Comparison of ENCODE assay signal across 1 cellular context in the genomic region with DNA sequence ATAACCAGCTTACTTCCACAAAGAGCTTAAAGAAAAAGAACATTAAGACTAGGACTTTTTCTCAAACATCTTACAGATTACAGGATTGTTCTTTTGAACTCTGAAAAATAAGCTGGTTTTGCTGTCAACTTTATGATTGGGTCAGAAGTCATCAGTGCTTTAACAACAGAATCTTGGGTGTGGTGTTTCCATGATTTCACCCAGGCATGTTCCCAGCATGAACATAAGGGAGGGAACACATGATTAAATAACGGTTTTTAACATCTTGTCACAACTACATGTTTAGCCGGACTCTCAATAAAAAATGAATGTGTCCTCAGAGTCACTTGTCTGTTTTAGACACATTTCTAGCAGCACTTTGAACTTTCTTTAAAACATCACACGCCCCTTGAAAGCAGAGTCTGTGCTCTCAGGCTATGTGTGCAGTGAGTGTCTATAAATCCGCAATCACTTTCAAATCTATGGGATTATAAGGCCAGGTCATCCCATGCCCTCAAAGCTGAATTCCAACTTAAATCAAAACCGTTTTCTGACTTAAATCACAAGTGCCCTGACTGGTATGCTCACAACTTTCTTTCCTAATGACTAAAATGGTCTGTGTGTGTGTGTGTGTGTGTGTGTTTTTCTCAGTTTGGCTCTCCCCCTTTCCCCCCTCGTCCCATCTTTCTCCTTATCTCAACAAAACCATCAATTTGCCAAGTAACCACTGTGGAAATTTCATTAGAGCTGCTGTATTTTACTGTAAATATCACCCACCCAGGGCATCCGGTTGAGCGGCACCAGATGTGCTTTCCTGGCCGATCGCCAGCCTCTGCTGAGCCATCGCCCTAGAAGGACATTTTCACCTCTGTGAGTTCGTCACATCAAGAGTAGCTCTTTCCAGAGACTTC.
TF ChIP-seq lines count a peak whose summit lies in the region.

No MANE protein-coding gene starts in this region.

TF ChIP-seq in K562, 482 proteins besides CTCF, POLR2A, EP300 and RAD21 (continued from another document and continues in another):
- TF ChIP-seq, protein P1, sequence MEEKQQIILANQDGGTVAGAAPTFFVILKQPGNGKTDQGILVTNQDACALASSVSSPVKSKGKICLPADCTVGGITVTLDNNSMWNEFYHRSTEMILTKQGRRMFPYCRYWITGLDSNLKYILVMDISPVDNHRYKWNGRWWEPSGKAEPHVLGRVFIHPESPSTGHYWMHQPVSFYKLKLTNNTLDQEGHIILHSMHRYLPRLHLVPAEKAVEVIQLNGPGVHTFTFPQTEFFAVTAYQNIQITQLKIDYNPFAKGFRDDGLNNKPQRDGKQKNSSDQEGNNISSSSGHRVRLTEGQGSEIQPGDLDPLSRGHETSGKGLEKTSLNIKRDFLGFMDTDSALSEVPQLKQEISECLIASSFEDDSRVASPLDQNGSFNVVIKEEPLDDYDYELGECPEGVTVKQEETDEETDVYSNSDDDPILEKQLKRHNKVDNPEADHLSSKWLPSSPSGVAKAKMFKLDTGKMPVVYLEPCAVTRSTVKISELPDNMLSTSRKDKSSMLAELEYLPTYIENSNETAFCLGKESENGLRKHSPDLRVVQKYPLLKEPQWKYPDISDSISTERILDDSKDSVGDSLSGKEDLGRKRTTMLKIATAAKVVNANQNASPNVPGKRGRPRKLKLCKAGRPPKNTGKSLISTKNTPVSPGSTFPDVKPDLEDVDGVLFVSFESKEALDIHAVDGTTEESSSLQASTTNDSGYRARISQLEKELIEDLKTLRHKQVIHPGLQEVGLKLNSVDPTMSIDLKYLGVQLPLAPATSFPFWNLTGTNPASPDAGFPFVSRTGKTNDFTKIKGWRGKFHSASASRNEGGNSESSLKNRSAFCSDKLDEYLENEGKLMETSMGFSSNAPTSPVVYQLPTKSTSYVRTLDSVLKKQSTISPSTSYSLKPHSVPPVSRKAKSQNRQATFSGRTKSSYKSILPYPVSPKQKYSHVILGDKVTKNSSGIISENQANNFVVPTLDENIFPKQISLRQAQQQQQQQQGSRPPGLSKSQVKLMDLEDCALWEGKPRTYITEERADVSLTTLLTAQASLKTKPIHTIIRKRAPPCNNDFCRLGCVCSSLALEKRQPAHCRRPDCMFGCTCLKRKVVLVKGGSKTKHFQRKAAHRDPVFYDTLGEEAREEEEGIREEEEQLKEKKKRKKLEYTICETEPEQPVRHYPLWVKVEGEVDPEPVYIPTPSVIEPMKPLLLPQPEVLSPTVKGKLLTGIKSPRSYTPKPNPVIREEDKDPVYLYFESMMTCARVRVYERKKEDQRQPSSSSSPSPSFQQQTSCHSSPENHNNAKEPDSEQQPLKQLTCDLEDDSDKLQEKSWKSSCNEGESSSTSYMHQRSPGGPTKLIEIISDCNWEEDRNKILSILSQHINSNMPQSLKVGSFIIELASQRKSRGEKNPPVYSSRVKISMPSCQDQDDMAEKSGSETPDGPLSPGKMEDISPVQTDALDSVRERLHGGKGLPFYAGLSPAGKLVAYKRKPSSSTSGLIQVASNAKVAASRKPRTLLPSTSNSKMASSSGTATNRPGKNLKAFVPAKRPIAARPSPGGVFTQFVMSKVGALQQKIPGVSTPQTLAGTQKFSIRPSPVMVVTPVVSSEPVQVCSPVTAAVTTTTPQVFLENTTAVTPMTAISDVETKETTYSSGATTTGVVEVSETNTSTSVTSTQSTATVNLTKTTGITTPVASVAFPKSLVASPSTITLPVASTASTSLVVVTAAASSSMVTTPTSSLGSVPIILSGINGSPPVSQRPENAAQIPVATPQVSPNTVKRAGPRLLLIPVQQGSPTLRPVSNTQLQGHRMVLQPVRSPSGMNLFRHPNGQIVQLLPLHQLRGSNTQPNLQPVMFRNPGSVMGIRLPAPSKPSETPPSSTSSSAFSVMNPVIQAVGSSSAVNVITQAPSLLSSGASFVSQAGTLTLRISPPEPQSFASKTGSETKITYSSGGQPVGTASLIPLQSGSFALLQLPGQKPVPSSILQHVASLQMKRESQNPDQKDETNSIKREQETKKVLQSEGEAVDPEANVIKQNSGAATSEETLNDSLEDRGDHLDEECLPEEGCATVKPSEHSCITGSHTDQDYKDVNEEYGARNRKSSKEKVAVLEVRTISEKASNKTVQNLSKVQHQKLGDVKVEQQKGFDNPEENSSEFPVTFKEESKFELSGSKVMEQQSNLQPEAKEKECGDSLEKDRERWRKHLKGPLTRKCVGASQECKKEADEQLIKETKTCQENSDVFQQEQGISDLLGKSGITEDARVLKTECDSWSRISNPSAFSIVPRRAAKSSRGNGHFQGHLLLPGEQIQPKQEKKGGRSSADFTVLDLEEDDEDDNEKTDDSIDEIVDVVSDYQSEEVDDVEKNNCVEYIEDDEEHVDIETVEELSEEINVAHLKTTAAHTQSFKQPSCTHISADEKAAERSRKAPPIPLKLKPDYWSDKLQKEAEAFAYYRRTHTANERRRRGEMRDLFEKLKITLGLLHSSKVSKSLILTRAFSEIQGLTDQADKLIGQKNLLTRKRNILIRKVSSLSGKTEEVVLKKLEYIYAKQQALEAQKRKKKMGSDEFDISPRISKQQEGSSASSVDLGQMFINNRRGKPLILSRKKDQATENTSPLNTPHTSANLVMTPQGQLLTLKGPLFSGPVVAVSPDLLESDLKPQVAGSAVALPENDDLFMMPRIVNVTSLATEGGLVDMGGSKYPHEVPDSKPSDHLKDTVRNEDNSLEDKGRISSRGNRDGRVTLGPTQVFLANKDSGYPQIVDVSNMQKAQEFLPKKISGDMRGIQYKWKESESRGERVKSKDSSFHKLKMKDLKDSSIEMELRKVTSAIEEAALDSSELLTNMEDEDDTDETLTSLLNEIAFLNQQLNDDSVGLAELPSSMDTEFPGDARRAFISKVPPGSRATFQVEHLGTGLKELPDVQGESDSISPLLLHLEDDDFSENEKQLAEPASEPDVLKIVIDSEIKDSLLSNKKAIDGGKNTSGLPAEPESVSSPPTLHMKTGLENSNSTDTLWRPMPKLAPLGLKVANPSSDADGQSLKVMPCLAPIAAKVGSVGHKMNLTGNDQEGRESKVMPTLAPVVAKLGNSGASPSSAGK (IDR thresholded peaks at IDR 0.05), result no peak
- TF ChIP-seq, protein P2, sequence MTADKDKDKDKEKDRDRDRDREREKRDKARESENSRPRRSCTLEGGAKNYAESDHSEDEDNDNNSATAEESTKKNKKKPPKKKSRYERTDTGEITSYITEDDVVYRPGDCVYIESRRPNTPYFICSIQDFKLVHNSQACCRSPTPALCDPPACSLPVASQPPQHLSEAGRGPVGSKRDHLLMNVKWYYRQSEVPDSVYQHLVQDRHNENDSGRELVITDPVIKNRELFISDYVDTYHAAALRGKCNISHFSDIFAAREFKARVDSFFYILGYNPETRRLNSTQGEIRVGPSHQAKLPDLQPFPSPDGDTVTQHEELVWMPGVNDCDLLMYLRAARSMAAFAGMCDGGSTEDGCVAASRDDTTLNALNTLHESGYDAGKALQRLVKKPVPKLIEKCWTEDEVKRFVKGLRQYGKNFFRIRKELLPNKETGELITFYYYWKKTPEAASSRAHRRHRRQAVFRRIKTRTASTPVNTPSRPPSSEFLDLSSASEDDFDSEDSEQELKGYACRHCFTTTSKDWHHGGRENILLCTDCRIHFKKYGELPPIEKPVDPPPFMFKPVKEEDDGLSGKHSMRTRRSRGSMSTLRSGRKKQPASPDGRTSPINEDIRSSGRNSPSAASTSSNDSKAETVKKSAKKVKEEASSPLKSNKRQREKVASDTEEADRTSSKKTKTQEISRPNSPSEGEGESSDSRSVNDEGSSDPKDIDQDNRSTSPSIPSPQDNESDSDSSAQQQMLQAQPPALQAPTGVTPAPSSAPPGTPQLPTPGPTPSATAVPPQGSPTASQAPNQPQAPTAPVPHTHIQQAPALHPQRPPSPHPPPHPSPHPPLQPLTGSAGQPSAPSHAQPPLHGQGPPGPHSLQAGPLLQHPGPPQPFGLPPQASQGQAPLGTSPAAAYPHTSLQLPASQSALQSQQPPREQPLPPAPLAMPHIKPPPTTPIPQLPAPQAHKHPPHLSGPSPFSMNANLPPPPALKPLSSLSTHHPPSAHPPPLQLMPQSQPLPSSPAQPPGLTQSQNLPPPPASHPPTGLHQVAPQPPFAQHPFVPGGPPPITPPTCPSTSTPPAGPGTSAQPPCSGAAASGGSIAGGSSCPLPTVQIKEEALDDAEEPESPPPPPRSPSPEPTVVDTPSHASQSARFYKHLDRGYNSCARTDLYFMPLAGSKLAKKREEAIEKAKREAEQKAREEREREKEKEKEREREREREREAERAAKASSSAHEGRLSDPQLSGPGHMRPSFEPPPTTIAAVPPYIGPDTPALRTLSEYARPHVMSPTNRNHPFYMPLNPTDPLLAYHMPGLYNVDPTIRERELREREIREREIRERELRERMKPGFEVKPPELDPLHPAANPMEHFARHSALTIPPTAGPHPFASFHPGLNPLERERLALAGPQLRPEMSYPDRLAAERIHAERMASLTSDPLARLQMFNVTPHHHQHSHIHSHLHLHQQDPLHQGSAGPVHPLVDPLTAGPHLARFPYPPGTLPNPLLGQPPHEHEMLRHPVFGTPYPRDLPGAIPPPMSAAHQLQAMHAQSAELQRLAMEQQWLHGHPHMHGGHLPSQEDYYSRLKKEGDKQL (CRISPR knock-in tag; IDR thresholded peaks at IDR 0.05; ENCODE audit: borderline replicate concordance), result no peak
- TF ChIP-seq ZEB2 (IDR thresholded peaks at IDR 0.05) (no peak), HDAC1 (IDR thresholded peaks at IDR 0.05) (peak in 1 of 2 experiments; percentile 75; a peak in 2 of 4 replicates), PRMT5 (CRISPR knock-in tag; IDR thresholded peaks at IDR 0.05) (no peak), NBN (IDR thresholded peaks at IDR 0.05; ENCODE audit: low read depth) (no peak), E2F3 (CRISPR knock-in tag; IDR thresholded peaks at IDR 0.05) (no peak), LARP7 (IDR thresholded peaks at IDR 0.05) (no peak), NR1H2 (CRISPR knock-in tag; IDR thresholded peaks at IDR 0.05) (no peak), TBP (optimal IDR thresholded peaks at IDR 0.05; ENCODE audit: low read depth, low read length) (no peak), ZZZ3 (IDR thresholded peaks at IDR 0.05) (no peak), POLR2B (IDR thresholded peaks at IDR 0.05; ENCODE audit: low read depth, partially characterized antibody) (no peak), ZNF184 (CRISPR knock-in tag; IDR thresholded peaks at IDR 0.05) (no peak), CC2D1A (IDR thresholded peaks at IDR 0.05) (no peak), TEAD1 (CRISPR knock-in tag; IDR thresholded peaks at IDR 0.05) (no peak), CBFB (CRISPR knock-in tag; IDR thresholded peaks at IDR 0.05) (no peak), EZH2 (IDR thresholded peaks at IDR 0.05; ENCODE audit: borderline replicate concordance, low read depth, low read length) (no peak), ZNF133 (CRISPR knock-in tag; IDR thresholded peaks at IDR 0.05) (no peak), NR2F6 (CRISPR knock-in tag; IDR thresholded peaks at IDR 0.05) (no peak), FOXK1 (CRISPR knock-in tag; IDR thresholded peaks at IDR 0.05; ENCODE audit: borderline replicate concordance) (no peak), SMAD2 (IDR thresholded peaks at IDR 0.05; ENCODE audit: low read depth, low read length) (no peak), BRF1 (IDR thresholded peaks at IDR 0.05; ENCODE audit: borderline replicate concordance, extremely low read depth, insufficient read length) (no peak), RBBP5 (IDR thresholded peaks at IDR 0.05; ENCODE audit: borderline replicate concordance, insufficient read depth, low read length, poor library complexity, severe bottlenecking) (no peak), MEF2D (tag; conservative IDR thresholded peaks at IDR 0.05; ENCODE audit: low read depth) (no peak), TCF7L2 (IDR thresholded peaks at IDR 0.05; ENCODE audit: low read depth, low read length) (no peak), BHLHE40 (IDR thresholded peaks at IDR 0.05; ENCODE audit: low read length) (no peak), PHB (CRISPR knock-in tag; IDR thresholded peaks at IDR 0.05) (no peak), SMARCA4 (IDR thresholded peaks at IDR 0.05) (peak; percentile 75; the same call in 1 of the 2 replicates), DNMT1 (IDR thresholded peaks at IDR 0.05) (no peak), RNF2 (IDR thresholded peaks at IDR 0.05) (no peak), GABPA (tag; conservative IDR thresholded peaks at IDR 0.05; ENCODE audit: low read depth) (peak; percentile 47; the same call in 1 of the 2 replicates), ZNF444 (CRISPR knock-in tag; IDR thresholded peaks at IDR 0.05) (no peak), STAT5A (IDR thresholded peaks at IDR 0.05; ENCODE audit: borderline replicate concordance, low read length) (no peak), ZNF274 (IDR thresholded peaks at IDR 0.05; ENCODE audit: borderline replicate concordance, low read depth, low read length) (no peak), ZNF507 (tag; conservative IDR thresholded peaks at IDR 0.05) (no peak), PHF21A (IDR thresholded peaks at IDR 0.05; ENCODE audit: borderline replicate concordance, low read depth) (no peak)
- TF ChIP-seq, protein P3, sequence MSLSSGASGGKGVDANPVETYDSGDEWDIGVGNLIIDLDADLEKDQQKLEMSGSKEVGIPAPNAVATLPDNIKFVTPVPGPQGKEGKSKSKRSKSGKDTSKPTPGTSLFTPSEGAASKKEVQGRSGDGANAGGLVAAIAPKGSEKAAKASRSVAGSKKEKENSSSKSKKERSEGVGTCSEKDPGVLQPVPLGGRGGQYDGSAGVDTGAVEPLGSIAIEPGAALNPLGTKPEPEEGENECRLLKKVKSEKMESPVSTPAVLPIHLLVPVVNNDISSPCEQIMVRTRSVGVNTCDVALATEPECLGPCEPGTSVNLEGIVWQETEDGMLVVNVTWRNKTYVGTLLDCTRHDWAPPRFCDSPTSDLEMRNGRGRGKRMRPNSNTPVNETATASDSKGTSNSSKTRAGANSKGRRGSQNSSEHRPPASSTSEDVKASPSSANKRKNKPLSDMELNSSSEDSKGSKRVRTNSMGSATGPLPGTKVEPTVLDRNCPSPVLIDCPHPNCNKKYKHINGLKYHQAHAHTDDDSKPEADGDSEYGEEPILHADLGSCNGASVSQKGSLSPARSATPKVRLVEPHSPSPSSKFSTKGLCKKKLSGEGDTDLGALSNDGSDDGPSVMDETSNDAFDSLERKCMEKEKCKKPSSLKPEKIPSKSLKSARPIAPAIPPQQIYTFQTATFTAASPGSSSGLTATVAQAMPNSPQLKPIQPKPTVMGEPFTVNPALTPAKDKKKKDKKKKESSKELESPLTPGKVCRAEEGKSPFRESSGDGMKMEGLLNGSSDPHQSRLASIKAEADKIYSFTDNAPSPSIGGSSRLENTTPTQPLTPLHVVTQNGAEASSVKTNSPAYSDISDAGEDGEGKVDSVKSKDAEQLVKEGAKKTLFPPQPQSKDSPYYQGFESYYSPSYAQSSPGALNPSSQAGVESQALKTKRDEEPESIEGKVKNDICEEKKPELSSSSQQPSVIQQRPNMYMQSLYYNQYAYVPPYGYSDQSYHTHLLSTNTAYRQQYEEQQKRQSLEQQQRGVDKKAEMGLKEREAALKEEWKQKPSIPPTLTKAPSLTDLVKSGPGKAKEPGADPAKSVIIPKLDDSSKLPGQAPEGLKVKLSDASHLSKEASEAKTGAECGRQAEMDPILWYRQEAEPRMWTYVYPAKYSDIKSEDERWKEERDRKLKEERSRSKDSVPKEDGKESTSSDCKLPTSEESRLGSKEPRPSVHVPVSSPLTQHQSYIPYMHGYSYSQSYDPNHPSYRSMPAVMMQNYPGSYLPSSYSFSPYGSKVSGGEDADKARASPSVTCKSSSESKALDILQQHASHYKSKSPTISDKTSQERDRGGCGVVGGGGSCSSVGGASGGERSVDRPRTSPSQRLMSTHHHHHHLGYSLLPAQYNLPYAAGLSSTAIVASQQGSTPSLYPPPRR (CRISPR knock-in tag; IDR thresholded peaks at IDR 0.05; ENCODE audit: borderline replicate concordance), result no peak
- TF ChIP-seq, protein P4, sequence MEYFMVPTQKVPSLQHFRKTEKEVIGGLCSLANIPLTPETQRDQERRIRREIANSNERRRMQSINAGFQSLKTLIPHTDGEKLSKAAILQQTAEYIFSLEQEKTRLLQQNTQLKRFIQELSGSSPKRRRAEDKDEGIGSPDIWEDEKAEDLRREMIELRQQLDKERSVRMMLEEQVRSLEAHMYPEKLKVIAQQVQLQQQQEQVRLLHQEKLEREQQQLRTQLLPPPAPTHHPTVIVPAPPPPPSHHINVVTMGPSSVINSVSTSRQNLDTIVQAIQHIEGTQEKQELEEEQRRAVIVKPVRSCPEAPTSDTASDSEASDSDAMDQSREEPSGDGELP (CRISPR knock-in tag; IDR thresholded peaks at IDR 0.05; ENCODE audit: borderline replicate concordance), result peak; percentile 63; the same call in 1 of the 2 replicates
